In genomic region chr21:29073222-29074006, GRCh38 we compare ENCODE assay signal across 8 cellular contexts. TPM values are rescaled to one million over a fixed set of nuclear protein-coding genes. Genes with fewer than 3 reads are reported as not detected.
DNase-seq lines count a peak whose midpoint lies in the region; ATAC-seq and TF ChIP-seq lines count a peak whose summit lies in the region.

Gene CCT8, minus strand, starts transcription at chr21:29073648. Its CDS starts 58 bp downstream, at chr21:29073590.

- peak within 1 kb of the TSS; percentile 99 for H3K27ac ChIP-seq in C4-2B

- intact Hi-C loops in dendritic cell treated with granulocyte-macrophage colony-stimulating factor and Interleukin-4, amounts not matched to agents 40 ng/mL and 50 ng/mL, for 4 days (cut with micrococcal nuclease), result loop anchor here (1.0 to 5.0 kb wide), 2 partner anchors 46 to 81 kb away; partner anchors contain the start of gene LTN1

- ATAC-seq in GM19395 (IDR thresholded peaks at IDR 0.05; ENCODE audit: unreplicated experiment), result peak; percentile 90
- peak; percentile 83 for ATAC-seq in HG03565 (IDR thresholded peaks at IDR 0.05; ENCODE audit: unreplicated experiment)
- ATAC-seq in left lobe of liver, result peak; percentile 94

- H3K27me3 Mint-ChIP-seq in dendritic cell treated with granulocyte-macrophage colony-stimulating factor and Interleukin-4, amounts not matched to agents 40 ng/mL and 50 ng/mL, for 4 days, result no peaks in the 10 kb centered on the region

- peaks cover 36% of the 10 kb centered on the region for H3K36me3 Mint-ChIP-seq in dendritic cell treated with granulocyte-macrophage colony-stimulating factor and Interleukin-4, amounts not matched to agents 40 ng/mL and 50 ng/mL, for 4 days (ENCODE audit: low read depth)

- TF ChIP-seq CTCF in C4-2B (conservative IDR thresholded peaks at IDR 0.05), result no peak

- peak within 1 kb of the TSS; percentile 97 for H3K4me3 Mint-ChIP-seq in dendritic cell treated with granulocyte-macrophage colony-stimulating factor and Interleukin-4, amounts not matched to agents 40 ng/mL and 50 ng/mL, for 4 days

- H3K27ac Mint-ChIP-seq in dendritic cell treated with granulocyte-macrophage colony-stimulating factor and Interleukin-4, amounts not matched to agents 40 ng/mL and 50 ng/mL, for 4 days, result peak within 1 kb of the TSS; percentile 95

- DNase-seq in NCI-H774 (lab: John Stamatoyannopoulos, UW) (peak; percentile 98), left lobe of liver (ENCODE audit: low spot score) (peak; percentile 99)
- peak; percentile 98 to 99 for DNase-seq in activated CD4-positive, alpha-beta T cell treated with anti-CD3 and anti-CD28 coated beads, Interleukin-2, amount 50 U/mL, for 4 hours
- DNase-seq in stimulated activated CD4-positive, alpha-beta T cell treated with anti-CD3 and anti-CD28 coated beads, Interleukin-2, amount 100 ng/mL, for 4 hours (ENCODE audit: low read depth), result peak; percentile 99

- H3K4me1 Mint-ChIP-seq in dendritic cell treated with granulocyte-macrophage colony-stimulating factor and Interleukin-4, amounts not matched to agents 40 ng/mL and 50 ng/mL, for 4 days (ENCODE audit: low read depth), result peaks cover 34% of the 10 kb centered on the region

- H3K9me3 Mint-ChIP-seq in dendritic cell treated with granulocyte-macrophage colony-stimulating factor and Interleukin-4, amounts not matched to agents 40 ng/mL and 50 ng/mL, for 4 days, result no peaks in the 10 kb centered on the region

RNA-seq across cellular contexts. Expression of gene CCT8, which starts in this region (rescaled TPM):
- 37.4 TPM for total RNA-seq in left lobe of liver

Comparison
In these comparisons a context has a peak if more than half of its experiments do, and no peak if none do; other contexts are left out.
1. Peak in every context shown above with its lines: DNase-seq, ATAC-seq and H3K27ac ChIP-seq.